24 cellular contexts compared by ENCODE assay signal in the genomic region with DNA sequence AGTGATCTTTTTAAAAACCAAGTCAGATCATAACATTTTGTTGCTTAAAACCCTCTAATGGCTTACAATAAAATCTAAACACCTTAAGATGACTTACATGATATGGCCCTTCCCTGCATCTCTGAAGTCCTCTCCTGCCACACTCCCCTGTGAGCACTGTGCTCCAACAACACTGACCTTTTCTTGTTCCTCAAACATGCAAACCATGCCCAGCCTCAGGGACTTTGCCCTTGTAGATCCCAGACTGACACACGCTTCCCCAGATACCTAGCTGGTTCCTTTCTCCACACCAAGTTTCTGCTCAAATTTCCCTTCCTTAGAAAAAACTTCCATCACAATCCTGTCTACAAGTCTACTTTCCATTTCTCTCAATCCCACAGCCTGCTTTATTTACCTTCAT.
DNase-seq lines count a peak whose midpoint lies in the region; ATAC-seq, FAIRE-seq and TF ChIP-seq lines count a peak whose summit lies in the region.
"Had no signal": no experiment of that assay in that cellular context is flagged by ENCODE, and none has a peak within 500 bp of the region (broad histone marks: within the 10 kb centered on the region; RNA-seq: fewer than 3 reads in every experiment).

No MANE protein-coding gene starts in this region.

- TF ChIP-seq EP300 in HepG2 (IDR thresholded peaks at IDR 0.05; ENCODE audit: low read depth in 2 of 2, low read length in 2 of 2) (no peak), HepG2 (CRISPR knock-in tag; IDR thresholded peaks at IDR 0.05; ENCODE audit: borderline replicate concordance) (no peak)

- H3K9me3 ChIP-seq in hepatocyte (ENCODE audit: low read depth) (no peaks in the 10 kb centered on the region), HepG2 (ENCODE audit: low read length) (no peaks in the 10 kb centered on the region), right lobe of liver (no peaks in the 10 kb centered on the region)
- no peaks in the 10 kb centered on the region for H3K9me3 ChIP-seq in CD8-positive, alpha-beta memory T cell (ENCODE audit: low read length)
- H3K9me3 ChIP-seq: A549; BLaER1 treated with 17β-estradiol and CSF1 and Interleukin-3, amounts not matched to agents 10 nM and 100 nM had no signal

- DNase-seq in hepatocyte (ENCODE audit: low spot score) (no peak), HepG2 (ENCODE audit: low spot score) (no peak), right lobe of liver (no peak), G401 (ENCODE audit: low spot score) (no peak), NCI-H524 (lab: John Stamatoyannopoulos, UW) (no peak)
- DNase-seq in CD8-positive, alpha-beta memory T cell = no peak
- DNase-seq: AML-193; CD4-positive, alpha-beta T cell; CD8-positive, alpha-beta T cell; COR-L47; DMS 273 treated with DMSO at 0.1 percent for 48 hours; DMS153; DMS79; DND-41; EL; GF-D8 had no signal

- no peak overlapping the region for H3K27ac Mint-ChIP-seq in CD8-positive, alpha-beta memory T cell
- H3K27ac Mint-ChIP-seq: B cell; CD4-positive, alpha-beta T cell; CD8-positive, alpha-beta T cell had no signal

- no peaks in the 10 kb centered on the region for H3K4me1 Mint-ChIP-seq in CD8-positive, alpha-beta memory T cell
- H3K4me1 Mint-ChIP-seq: B cell had no signal

- no peak for FAIRE-seq in HepG2 (lab: Jason Lieb, UNC)
- FAIRE-seq: A549, G401.6, GM12891, GM19239 had no signal

- no peaks in the 10 kb centered on the region for H3K36me3 ChIP-seq in hepatocyte (replicated peaks; ENCODE audit: insufficient read depth, low read depth)
- H3K36me3 ChIP-seq in HepG2 (replicated peaks in 1 of 2; ENCODE audit: control insufficient read depth in 1 of 2, insufficient read depth in 2 of 2, low read length in 2 of 2) = no peaks in the 10 kb centered on the region
- H3K36me3 ChIP-seq in right lobe of liver = no peaks in the 10 kb centered on the region
- H3K36me3 ChIP-seq in CD8-positive, alpha-beta memory T cell (ENCODE audit: insufficient read depth, low read length) = no peaks in the 10 kb centered on the region
- H3K36me3 ChIP-seq: BLaER1 treated with 17β-estradiol and CSF1 and Interleukin-3, amounts not matched to agents 10 nM and 100 nM had no signal

- H4K20me1 ChIP-seq in hepatocyte (ENCODE audit: insufficient read depth, poor library complexity, severe bottlenecking) = no peaks in the 10 kb centered on the region
- no peaks in the 10 kb centered on the region for H4K20me1 ChIP-seq in HepG2 (ENCODE audit: insufficient read depth, low read length)
- H4K20me1 ChIP-seq: BLaER1 treated with 17β-estradiol and CSF1 and Interleukin-3, amounts not matched to agents 10 nM and 100 nM had no signal

- CTCF ChIA-PET in HepG2 (lab: Yijun Ruan, JAX; ENCODE audit: low intra/inter-chr PET ratio, low total read pairs) = no interaction called here
- CTCF ChIA-PET in CD8-positive, alpha-beta memory T cell (lab: Charles Lee) = no interaction called here

- ATAC-seq in HepG2 = no peak
- peak; percentile 61 to 82 (median 74) for ATAC-seq in right lobe of liver
- ATAC-seq: A549; CD8-positive, alpha-beta T cell had no signal

- TF ChIP-seq RAD21 in HepG2 (CRISPR knock-in tag; IDR thresholded peaks at IDR 0.05) = no peak

- H3K27me3 Mint-ChIP-seq in CD8-positive, alpha-beta memory T cell = no peaks in the 10 kb centered on the region
- H3K27me3 Mint-ChIP-seq: B cell had no signal

- H2AFZ ChIP-seq in hepatocyte = no peak overlapping the region
- no peak overlapping the region for H2AFZ ChIP-seq in HepG2 (ENCODE audit: low read length)

- H3K36me3 Mint-ChIP-seq in CD8-positive, alpha-beta memory T cell = no peaks in the 10 kb centered on the region
- H3K36me3 Mint-ChIP-seq: CD8-positive, alpha-beta T cell had no signal

- 79% methylated on average over 1 of the region's 1 CpG for WGBS in hepatocyte (ENCODE audit: low lambda C conversion rate, missing lambda C conversion rate)
- 0% methylated on average over 1 of the region's 1 CpG for WGBS in HepG2 (ENCODE audit: low lambda C conversion rate)
- 27% methylated on average over 1 of the region's 1 CpG for WGBS in right lobe of liver (ENCODE audit: insufficient coverage, low coverage, low lambda C conversion rate, missing lambda C conversion rate)

- H3K4me2 ChIP-seq in hepatocyte = no peak overlapping the region
- no peak overlapping the region for H3K4me2 ChIP-seq in HepG2 (ENCODE audit: low read depth, low read length)
- H3K4me2 ChIP-seq: A549; BLaER1 treated with 17β-estradiol and CSF1 and Interleukin-3, amounts not matched to agents 10 nM and 100 nM had no signal

- H3K9ac ChIP-seq in HepG2 (ENCODE audit: insufficient read depth, low read depth, low read length) = no peak overlapping the region
- H3K9ac ChIP-seq: BLaER1 treated with 17β-estradiol and CSF1 and Interleukin-3, amounts not matched to agents 10 nM and 100 nM had no signal

- H3K4me3 ChIP-seq in hepatocyte (no peak overlapping the region), HepG2 (replicated peaks in 1 of 3; ENCODE audit: insufficient read depth in 1 of 3, low read depth in 2 of 3, low read length in 3 of 3) (no peak overlapping the region), right lobe of liver (no peak overlapping the region)
- H3K4me3 ChIP-seq in CD8-positive, alpha-beta memory T cell (ENCODE audit: low read length) = no peak overlapping the region
- H3K4me3 ChIP-seq: A549; BLaER1 treated with 17β-estradiol and CSF1 and Interleukin-3, amounts not matched to agents 10 nM and 100 nM had no signal

- H3K27ac ChIP-seq in hepatocyte (peak overlapping the region; percentile 27), HepG2 (ENCODE audit: extremely low read length, insufficient read depth, low read length) (no peak overlapping the region), right lobe of liver (no peak overlapping the region)
- no peak overlapping the region for H3K27ac ChIP-seq in CD8-positive, alpha-beta memory T cell (ENCODE audit: low read depth, low read length)
- H3K27ac ChIP-seq: 22Rv1; A549; BLaER1 treated with 17β-estradiol and CSF1 and Interleukin-3, amounts not matched to agents 10 nM and 100 nM; C4-2B had no signal

- POLR2A ChIA-PET in HepG2 (lab: Yijun Ruan, JAX) = no interaction called here
- POLR2A ChIA-PET in CD8-positive, alpha-beta memory T cell (lab: Charles Lee) = no interaction called here

- H3K79me2 ChIP-seq in hepatocyte (no peaks in the 10 kb centered on the region), HepG2 (ENCODE audit: insufficient read depth, low read length) (no peaks in the 10 kb centered on the region)

- in situ Hi-C loops in HepG2 (cut with HindIII; ENCODE audit: extremely low pct_ligation_motif_present, low pct_unique_long_range_greater_than_20kb) (no loop called here), G401 (cut with HindIII; ENCODE audit: low sequenced_read_pairs) (no loop called here)

- H3K27me3 ChIP-seq in hepatocyte (no peaks in the 10 kb centered on the region), HepG2 (ENCODE audit: control insufficient read depth in 1 of 2, insufficient read depth in 2 of 2, low read length in 2 of 2) (no peaks in the 10 kb centered on the region), right lobe of liver (no peaks in the 10 kb centered on the region)
- no peaks in the 10 kb centered on the region for H3K27me3 ChIP-seq in CD8-positive, alpha-beta memory T cell (ENCODE audit: insufficient read depth, low read length, poor library complexity, severe bottlenecking)
- H3K27me3 ChIP-seq: BLaER1 treated with 17β-estradiol and CSF1 and Interleukin-3, amounts not matched to agents 10 nM and 100 nM had no signal

- BruUV-seq in HepG2 (replicated peaks; lab: Mats Ljungman, UMichigan) = no TSS peak

- H3K4me1 ChIP-seq in hepatocyte (ENCODE audit: insufficient read depth) (no peaks in the 10 kb centered on the region), HepG2 (ENCODE audit: insufficient read depth, low read length) (peaks cover 18% of the 10 kb centered on the region), right lobe of liver (peaks cover 0 to 22% (median 2%) of the 10 kb centered on the region in 4 donors)
- no peaks in the 10 kb centered on the region for H3K4me1 ChIP-seq in CD8-positive, alpha-beta memory T cell (ENCODE audit: insufficient read depth, low read length)
- H3K4me1 ChIP-seq: A549; BLaER1 treated with 17β-estradiol and CSF1 and Interleukin-3, amounts not matched to agents 10 nM and 100 nM had no signal

- intact Hi-C loops in HepG2 (cut with micrococcal nuclease; ENCODE audit: unreplicated experiment) (no loop called here), right lobe of liver (cut with DNase I) (no loop called here)

- H3K9me2 ChIP-seq in hepatocyte (replicated peaks; ENCODE audit: insufficient read depth) = no peaks in the 10 kb centered on the region

- TF ChIP-seq CTCF in hepatocyte (IDR thresholded peaks at IDR 0.05; ENCODE audit: poor library complexity) (no peak), HepG2 (CRISPR knock-in tag; IDR thresholded peaks at IDR 0.05) (no peak), right lobe of liver (IDR thresholded peaks at IDR 0.05) (no peak)

- H3K4me3 Mint-ChIP-seq in CD8-positive, alpha-beta memory T cell = no peak overlapping the region
- H3K4me3 Mint-ChIP-seq: B cell; CD4-positive, alpha-beta T cell; CD8-positive, alpha-beta T cell had no signal

- no peaks in the 10 kb centered on the region for H3K9me3 Mint-ChIP-seq in CD8-positive, alpha-beta memory T cell
- H3K9me3 Mint-ChIP-seq: CD4-positive, alpha-beta T cell; CD8-positive, alpha-beta T cell had no signal

- TF ChIP-seq POLR2A in HepG2 (IDR thresholded peaks at IDR 0.05; ENCODE audit: insufficient read depth in 1 of 2, low read depth in 2 of 2, low read length in 2 of 2) = no peak
- TF ChIP-seq POLR2A in right lobe of liver (IDR thresholded peaks at IDR 0.05) = no peak

TF ChIP-seq in HepG2, 621 proteins besides CTCF, POLR2A, EP300 and RAD21 (continues in another document):
- TF ChIP-seq ZNF296 (CRISPR knock-in tag; conservative IDR thresholded peaks at IDR 0.05) (no peak), ZBTB7A (CRISPR knock-in tag; IDR thresholded peaks at IDR 0.05) (no peak), ATRX (CRISPR knock-in tag; IDR thresholded peaks at IDR 0.05; ENCODE audit: borderline replicate concordance) (no peak), ZNF263 (CRISPR knock-in tag; IDR thresholded peaks at IDR 0.05) (peak; percentile 46; the same call in 1 of the 2 replicates), HNF4A (CRISPR knock-in tag; IDR thresholded peaks at IDR 0.05) (peak; percentile 30; the same call in 1 of the 2 replicates)
